ENCODE assay signal across 34 cellular contexts in genomic region chr11:108486828-108487227, GRCh38. TPM values are rescaled to one million over a fixed set of nuclear protein-coding genes. Genes with fewer than 3 reads are reported as not detected.
"Had no signal": no experiment of that assay in that cellular context is flagged by ENCODE, and none has a peak within 500 bp of the region (broad histone marks: within the 10 kb centered on the region; RNA-seq: fewer than 3 reads in every experiment).

No MANE protein-coding gene starts in this region.

- FAIRE-seq: astrocyte, RCC 7860 had no signal

- H3K27ac ChIP-seq: adrenal gland, body of pancreas, breast epithelium, PC-9, RWPE1, WERI-Rb-1 had no signal

- H3K9me3 ChIP-seq: adrenal gland, body of pancreas, breast epithelium, MG63 had no signal

- H2AFZ ChIP-seq: PC-9 had no signal

- H3K27me3 ChIP-seq: adrenal gland, body of pancreas, breast epithelium, MG63 had no signal

- ATAC-seq: activated CD8-positive, alpha-beta T cell treated with anti-CD3 and anti-CD28 coated beads for 36 hours; activated naive CD4-positive, alpha-beta T cell treated with anti-CD3 and anti-CD28 coated beads, Interleukin-2, amount 50 U/mL, for 72 hours; body of pancreas; Right ventricle myocardium inferior; SK-N-SH treated with all-trans-retinoic acid at 6 μM for 48 hours; T-cell; T-helper 17 cell had no signal

- H3K4me1 ChIP-seq: body of pancreas, breast epithelium had no signal

- DNase-seq: activated CD4-positive, alpha-beta T cell treated with anti-CD3 and anti-CD28 coated beads for 1 hour; activated CD4-positive, alpha-beta T cell treated with anti-CD3 and anti-CD28 coated beads for 48 hours; activated CD4-positive, CD25-positive, alpha-beta regulatory T cell; activated CD8-positive, alpha-beta T cell treated with anti-CD3 and anti-CD28 coated beads for 36 hours; activated gamma-delta T cell treated with Interleukin-2 at 50 U/mL for 16 hours; activated naive CD4-positive, alpha-beta T cell treated with anti-CD3 and anti-CD28 coated beads for 36 hours; activated T-cell treated with anti-CD3 and anti-CD28 coated beads, Interleukin-2, amount 50 U/mL, for 24 hours; adrenal gland; body of pancreas; Kasumi-1; KG1; MG63; NCI-H1048; NCI-H1105 treated with DMSO at 0.1 percent for 48 hours; NCI-H1436; NCI-H1694; NCI-H1930; NCI-H510A; NCI-H526; NCI-H748 treated with DMSO at 0.1 percent for 48 hours; SIG-M5; T-cell; T-helper 17 cell; T1000; WERI-Rb-1 had no signal

- H3K4me3 ChIP-seq: adrenal gland, body of pancreas, breast epithelium, MG63, PC-9 had no signal

- H3K4me2 ChIP-seq: PC-9 had no signal

- H3K36me3 ChIP-seq: breast epithelium had no signal

RNA-seq across cellular contexts. Expression of gene POGLUT3, which starts 11.4 kb away (rescaled TPM):
- total RNA-seq: OCI-LY7 had no signal
